In the genomic region with DNA sequence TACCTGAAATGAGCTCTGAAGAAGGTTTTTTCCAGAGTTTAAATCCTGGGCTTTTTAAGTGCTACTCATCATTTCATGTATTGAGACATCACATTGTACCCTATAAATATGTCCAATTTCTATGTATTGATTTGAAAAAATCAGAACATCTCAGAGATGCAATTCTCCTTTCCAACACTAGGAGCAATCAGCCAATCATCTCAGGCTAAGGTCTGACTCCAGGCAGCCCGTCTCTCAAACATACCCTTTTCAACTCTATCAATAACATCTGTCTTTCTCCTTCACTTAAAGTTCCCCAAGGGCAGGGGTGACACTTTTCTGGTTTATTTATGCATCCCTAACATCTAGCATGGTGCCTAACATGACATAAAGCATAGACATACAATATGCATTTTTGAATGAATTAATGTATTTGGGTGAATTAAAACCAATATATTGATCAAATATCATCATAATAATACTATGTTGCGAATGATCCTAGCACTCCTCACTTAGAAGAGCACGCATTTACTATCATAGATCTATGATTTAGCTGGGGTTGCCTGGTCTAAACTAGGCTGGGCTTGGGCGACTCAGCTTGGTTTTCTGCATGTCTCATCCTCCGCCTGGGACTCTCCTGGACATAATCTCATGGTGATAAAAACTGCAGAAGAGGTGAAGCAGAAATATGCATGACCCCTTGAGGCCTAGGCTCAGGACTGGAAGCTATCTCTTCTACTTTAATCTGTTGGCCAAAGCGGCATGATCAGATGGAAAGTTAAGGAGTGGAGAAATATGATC, we compare ENCODE assay signal across 10 cellular contexts. TPM values are rescaled to one million over a fixed set of nuclear protein-coding genes. Genes with fewer than 3 reads are reported as not detected.
A peak's percentile ranks its signal among the peaks of the same experiment; 100 is the strongest.
DNase-seq lines count a peak whose midpoint lies in the region; ATAC-seq and TF ChIP-seq lines count a peak whose summit lies in the region.
"Had no signal": no experiment of that assay in that cellular context is flagged by ENCODE, and none has a peak within 500 bp of the region (broad histone marks: within the 10 kb centered on the region; RNA-seq: fewer than 3 reads in every experiment).

No MANE protein-coding gene starts in this region.

- BruUV-seq in A673 (replicated peaks; lab: Mats Ljungman, UMichigan): no TSS peak

- ATAC-seq in gastroesophageal sphincter (no peak), HG03025 (IDR thresholded peaks at IDR 0.05; ENCODE audit: low FRiP score, unreplicated experiment) (no peak)

- 94 to 100% methylated on average over 2 to 6 of the region's 6 CpGs for WGBS in gastroesophageal sphincter (ENCODE audit: low coverage in 1 of 2), 2 donors
- 91 to 95% (median 92%) methylated on average over 6 of the region's 6 CpGs for WGBS in spleen, 5 donors

- H3K27me3 ChIP-seq in A673 (replicated peaks; ENCODE audit: insufficient read depth, low read depth, low read length, poor library complexity) (no peaks in the 10 kb centered on the region), gastroesophageal sphincter (peaks cover 9% of the 10 kb centered on the region), spleen (replicated peaks in 1 of 7) (peaks cover 0 to 27% (median 15%) of the 10 kb centered on the region in 7 donors)

- POLR2A ChIA-PET in A673 (lab: Charles Lee; ENCODE audit: low non-redundant PET): no interaction called here

- H3K36me3 ChIP-seq in A673 (ENCODE audit: insufficient read depth, low read length, poor library complexity, severe bottlenecking): no peaks in the 10 kb centered on the region
- H3K36me3 ChIP-seq in gastroesophageal sphincter: no peaks in the 10 kb centered on the region
- no peaks in the 10 kb centered on the region for H3K36me3 ChIP-seq in spleen

- no peak for TF ChIP-seq POLR2A in gastroesophageal sphincter (IDR thresholded peaks at IDR 0.05)
- TF ChIP-seq POLR2A in spleen (IDR thresholded peaks at IDR 0.05): no peak

- H3K4me3 ChIP-seq in A673 (ENCODE audit: low read depth, low read length, poor library complexity, severe bottlenecking): no peak overlapping the region
- no peak overlapping the region for H3K4me3 ChIP-seq in WI38 (ENCODE audit: low read depth, low read length)
- H3K4me3 ChIP-seq in gastroesophageal sphincter: no peak overlapping the region
- no peak overlapping the region for H3K4me3 ChIP-seq in spleen

- DNase-seq in A673 (ENCODE audit: low spot score) (no peak), occipital lobe (lab: John Stamatoyannopoulos, UW) (no peak), spleen (no peak), NCI-H2171 (lab: John Stamatoyannopoulos, UW) (no peak)
- DNase-seq: activated T-cell treated with anti-CD3 and anti-CD28 coated beads, Interleukin-2, amount 50 U/mL, for 1 hour; NCI-H82 had no signal

- TF ChIP-seq EP300 in gastroesophageal sphincter (IDR thresholded peaks at IDR 0.05): no peak

- H3K27ac ChIP-seq in A673 (ENCODE audit: low read depth, low read length, poor library complexity, severe bottlenecking) (no peak overlapping the region), gastroesophageal sphincter (no peak overlapping the region), spleen (no peak overlapping the region)

- no peaks in the 10 kb centered on the region for H3K9me3 ChIP-seq in A673 (ENCODE audit: low read depth, low read length, poor library complexity, severe bottlenecking)
- no peaks in the 10 kb centered on the region for H3K9me3 ChIP-seq in gastroesophageal sphincter
- no peaks in the 10 kb centered on the region for H3K9me3 ChIP-seq in spleen

- H3K4me1 ChIP-seq in A673 (ENCODE audit: insufficient read depth, low read length, poor library complexity, severe bottlenecking) (peaks cover 5% of the 10 kb centered on the region), gastroesophageal sphincter (peaks cover 0 to 26% (median 5%) of the 10 kb centered on the region in 3 donors), spleen (peaks cover 0 to 16% (median 2%) of the 10 kb centered on the region in 6 donors)

- TF ChIP-seq CTCF in A673 (conservative IDR thresholded peaks at IDR 0.05; ENCODE audit: low read depth, low read length): peak; percentile 58
- peak; percentile 46; the same call in 2 of the 3 replicates for TF ChIP-seq CTCF in GM12872 (IDR thresholded peaks at IDR 0.05; ENCODE audit: insufficient read depth, low read depth, low read length)
- peak; percentile 25; the same call in 1 of the 2 replicates for TF ChIP-seq CTCF in WI38 (IDR thresholded peaks at IDR 0.05; ENCODE audit: low read depth, low read length)
- peak; percentile 6 to 22 (median 16) for TF ChIP-seq CTCF in gastroesophageal sphincter (IDR thresholded peaks at IDR 0.05)
- TF ChIP-seq CTCF in spleen (IDR thresholded peaks at IDR 0.05 in 8 of 11, conservative IDR thresholded peaks at IDR 0.05 in 3 of 11): peak in 1 of 11 experiments; percentile 12

- CTCF ChIA-PET in A673 (lab: Charles Lee): no interaction called here

- intact Hi-C loops in A673 (cut with micrococcal nuclease; ENCODE audit: unreplicated experiment): loop anchor here (10.0 kb wide), 2 partner anchors 248 to 538 kb away; no protein-coding TSS in a partner anchor
- intact Hi-C loops in spleen (cut with DNase I; ENCODE audit: low total_unique reads): loop anchor here (10.0 kb wide), 1 partner anchor 178 kb away; no protein-coding TSS in a partner anchor

RNA-seq across cellular contexts. Expression of a gene that starts 5.2 kb away (rescaled TPM):
- total RNA-seq in A673 (2021) (297 and 319 TPM in 2 replicates), gastroesophageal sphincter (10 to 100 TPM; 37.4 to 78.9 (median 62.8) TPM), occipital lobe (258 TPM), spleen (100 to 1,000 TPM; 214 to 721 (median 462) TPM)
- polyA plus RNA-seq in spleen: 10 to 100 TPM in 1 of 3 donors, 1 to 10 TPM in 2; 4.3 to 10.6 (median 4.5) TPM
